ENCODE assay signal across 23 cellular contexts in genomic region chr9:135015986-135016640, GRCh38.
"Had no signal": no experiment of that assay in that cellular context is flagged by ENCODE, and none has a peak within 500 bp of the region (broad histone marks: within the 10 kb centered on the region; RNA-seq: fewer than 3 reads in every experiment).

No MANE protein-coding gene starts in this region.

- H3K4me3 Mint-ChIP-seq: activated CD4-positive, alpha-beta T cell treated with anti-CD3 and anti-CD28 coated beads, Interleukin-2, amount 10 ng/mL, durations not matched to agents 7 days and 5 days; activated CD8-positive, alpha-beta T cell treated with anti-CD3 and anti-CD28 coated beads, Interleukin-2, amount 10 ng/mL, durations not matched to agents 7 days and 5 days; activated T-cell treated with anti-CD3 and anti-CD28 coated beads, Interleukin-2, amount 50 U/mL, for 24 hours; dendritic cell treated with granulocyte-macrophage colony-stimulating factor and Interleukin-4, amounts not matched to agents 40 ng/mL and 50 ng/mL, for 4 days; immature natural killer cell; memory B cell; naive thymus-derived CD8-positive, alpha-beta T cell; stimulated activated effector memory CD8-positive, alpha-beta T cell treated with anti-CD3 and anti-CD28 coated beads, Interleukin-12 subunit alpha, Interleukin-12 subunit beta, amount 100 ng/mL, for 72 hours; T-helper 1 cell treated with Interleukin-12 subunit alpha and Interleukin-12 subunit beta and Interleukin-4 antibody, amounts not matched to agents 30 μg/mL and 1 μg/mL, for 36 hours had no signal

- H3K27me3 Mint-ChIP-seq: activated CD4-positive, alpha-beta T cell treated with anti-CD3 and anti-CD28 coated beads, Interleukin-2, amount 10 ng/mL, durations not matched to agents 7 days and 5 days had no signal

- H3K9me3 Mint-ChIP-seq: activated CD4-positive, alpha-beta T cell treated with anti-CD3 and anti-CD28 coated beads, Interleukin-2, amount 10 ng/mL, durations not matched to agents 7 days and 5 days; activated T-cell treated with anti-CD3 and anti-CD28 coated beads, Interleukin-2, amount 50 U/mL, for 24 hours; activated T-helper 2 cell treated with anti-CD3 and anti-CD28 coated beads, Interferon-gamma antibody, Interleukin-2, Interleukin-4, amounts not matched to agents 10 μg/mL and 5 μg/mL and 100 μg/mL, durations not matched to agents 14 hours and 24 hours and 36 hours; dendritic cell treated with granulocyte-macrophage colony-stimulating factor and Interleukin-4, amounts not matched to agents 40 ng/mL and 50 ng/mL, for 4 days; immature natural killer cell; memory B cell; naive thymus-derived CD8-positive, alpha-beta T cell; stimulated activated effector memory CD8-positive, alpha-beta T cell treated with anti-CD3 and anti-CD28 coated beads, Interleukin-12 subunit alpha, Interleukin-12 subunit beta, amount 100 ng/mL, for 72 hours; T-helper 1 cell treated with Interleukin-12 subunit alpha and Interleukin-12 subunit beta and Interleukin-4 antibody, amounts not matched to agents 30 μg/mL and 1 μg/mL, for 36 hours had no signal

- H3K4me3 ChIP-seq: esophagus muscularis mucosa, gastroesophageal sphincter, mucosa of descending colon, pancreas, right lobe of liver, smooth muscle cell, stomach had no signal

- H3K4me2 ChIP-seq: smooth muscle cell had no signal

- H3K27ac Mint-ChIP-seq: activated CD4-positive, alpha-beta T cell treated with anti-CD3 and anti-CD28 coated beads, Interleukin-2, amount 10 ng/mL, durations not matched to agents 7 days and 5 days; activated CD8-positive, alpha-beta T cell treated with anti-CD3 and anti-CD28 coated beads, Interleukin-2, amount 10 ng/mL, durations not matched to agents 7 days and 5 days; activated T-cell treated with anti-CD3 and anti-CD28 coated beads, Interleukin-2, amount 50 U/mL, for 24 hours; activated T-helper 2 cell treated with anti-CD3 and anti-CD28 coated beads, Interferon-gamma antibody, Interleukin-2, Interleukin-4, amounts not matched to agents 10 μg/mL and 5 μg/mL and 100 μg/mL, durations not matched to agents 14 hours and 24 hours and 36 hours; dendritic cell treated with granulocyte-macrophage colony-stimulating factor and Interleukin-4, amounts not matched to agents 40 ng/mL and 50 ng/mL, for 4 days; immature natural killer cell; memory B cell; naive thymus-derived CD8-positive, alpha-beta T cell; stimulated activated effector memory CD8-positive, alpha-beta T cell treated with anti-CD3 and anti-CD28 coated beads, Interleukin-12 subunit alpha, Interleukin-12 subunit beta, amount 100 ng/mL, for 72 hours; T-helper 1 cell treated with Interleukin-12 subunit alpha and Interleukin-12 subunit beta and Interleukin-4 antibody, amounts not matched to agents 30 μg/mL and 1 μg/mL, for 36 hours had no signal

- ATAC-seq: activated CD4-positive, CD25-positive, alpha-beta regulatory T cell treated with anti-CD3 and anti-CD28 coated beads, Interleukin-2, amount 50 U/mL, for 24 hours; activated CD8-positive, alpha-beta T cell treated with anti-CD3 and anti-CD28 coated beads, Interleukin-2, amount 10 ng/mL, durations not matched to agents 7 days and 5 days; gastroesophageal sphincter; left ventricle myocardium superior; mucosa of descending colon; naive thymus-derived CD8-positive, alpha-beta T cell; pancreas; right lobe of liver; stimulated activated effector memory CD8-positive, alpha-beta T cell treated with anti-CD3 and anti-CD28 coated beads, Interleukin-12 subunit alpha, Interleukin-12 subunit beta, amount 100 ng/mL, for 72 hours had no signal

- H3K9me3 ChIP-seq: esophagus muscularis mucosa, gastroesophageal sphincter, mucosa of descending colon, pancreas, right lobe of liver, stomach had no signal

- H3K36me3 ChIP-seq: esophagus muscularis mucosa, gastroesophageal sphincter, pancreas, right lobe of liver, stomach had no signal

- H3K4me1 ChIP-seq: esophagus muscularis mucosa, gastroesophageal sphincter, pancreas, right lobe of liver, stomach had no signal

- H3K36me3 Mint-ChIP-seq: immature natural killer cell; memory B cell; naive thymus-derived CD8-positive, alpha-beta T cell; stimulated activated effector memory CD8-positive, alpha-beta T cell treated with anti-CD3 and anti-CD28 coated beads, Interleukin-12 subunit alpha, Interleukin-12 subunit beta, amount 100 ng/mL, for 72 hours had no signal

- H3K4me1 Mint-ChIP-seq: activated CD4-positive, alpha-beta T cell treated with anti-CD3 and anti-CD28 coated beads, Interleukin-2, amount 10 ng/mL, durations not matched to agents 7 days and 5 days; immature natural killer cell; memory B cell; naive thymus-derived CD8-positive, alpha-beta T cell had no signal

- DNase-seq: activated CD4-positive, alpha-beta T cell treated with anti-CD3 and anti-CD28 coated beads, Interleukin-2, amount 10 ng/mL, durations not matched to agents 7 days and 5 days; activated CD8-positive, alpha-beta T cell treated with anti-CD3 and anti-CD28 coated beads, Interleukin-2, amount 10 ng/mL, durations not matched to agents 7 days and 5 days; activated naive CD4-positive, alpha-beta T cell treated with anti-CD3 and anti-CD28 coated beads, Interleukin-2, amount 50 U/mL, for 16 hours; activated T-cell treated with anti-CD3 and anti-CD28 coated beads, Interleukin-2, amount 50 U/mL, for 24 hours; effector CD8-positive, alpha-beta T cell; immature natural killer cell; left ventricle myocardium superior; mucosa of descending colon; right lobe of liver; stimulated activated CD4-positive, alpha-beta T cell treated with anti-CD3 and anti-CD28 coated beads, Interleukin-4, amount 100 ng/mL, for 1 hour; stomach; trophoblast cell had no signal

- H3K27me3 ChIP-seq: pancreas, right lobe of liver had no signal

- H3K27ac ChIP-seq: esophagus muscularis mucosa, gastroesophageal sphincter, pancreas, right lobe of liver, stomach had no signal
